In genomic region chr17:40981115-40981514, GRCh38 we compare ENCODE assay signal across 20 cellular contexts. TPM values are rescaled to one million over a fixed set of nuclear protein-coding genes. Genes with fewer than 3 reads are reported as not detected.
"Had no signal": no experiment of that assay in that cellular context is flagged by ENCODE, and none has a peak within 500 bp of the region (broad histone marks: within the 10 kb centered on the region; RNA-seq: fewer than 3 reads in every experiment).

No MANE protein-coding gene starts in this region.

- DNase-seq: activated CD4-positive, alpha-beta memory T cell treated with anti-CD3 and anti-CD28 coated beads for 36 hours; activated CD4-positive, alpha-beta T cell treated with anti-CD3 and anti-CD28 coated beads for 36 hours; activated effector memory CD4-positive, alpha-beta T cell treated with Interleukin-2 at 50 U/mL for 16 hours; activated naive CD4-positive, alpha-beta T cell treated with anti-CD3 and anti-CD28 coated beads, Interleukin-2, amount 50 U/mL, for 16 hours; activated T-cell treated with anti-CD3 and anti-CD28 coated beads, Interleukin-2, amount 50 U/mL, for 24 hours; central memory CD4-positive, alpha-beta T cell; effector CD8-positive, alpha-beta T cell; heart right ventricle; left colon; natural killer cell; sigmoid colon; stimulated activated CD4-positive, alpha-beta T cell treated with anti-CD3 and anti-CD28 coated beads, Interleukin-2, amount 100 ng/mL, for 48 hours; T-helper 1 cell; thyroid gland had no signal

- H3K27me3 ChIP-seq: thyroid gland had no signal

- H3K4me1 ChIP-seq: thyroid gland had no signal

- H3K4me1 Mint-ChIP-seq: activated CD4-positive, alpha-beta T cell treated with anti-CD3 and anti-CD28 coated beads for 36 hours; natural killer cell; stimulated activated memory B cell treated with anti-CD40 and anti-IgM and Interleukin-4, amounts not matched to agents 10 μg/mL and 1 μg/mL and 100 μg/mL, for 72 hours had no signal

- H3K9me3 Mint-ChIP-seq: activated CD4-positive, alpha-beta memory T cell treated with anti-CD3 and anti-CD28 coated beads for 36 hours; activated T-cell treated with anti-CD3 and anti-CD28 coated beads, Interleukin-2, amount 50 U/mL, for 24 hours; natural killer cell; stimulated activated memory B cell treated with anti-CD40 and anti-IgM and Interleukin-4, amounts not matched to agents 10 μg/mL and 1 μg/mL and 100 μg/mL, for 72 hours had no signal

- H3K4me3 Mint-ChIP-seq: activated CD4-positive, alpha-beta memory T cell treated with anti-CD3 and anti-CD28 coated beads for 36 hours; activated CD4-positive, alpha-beta T cell treated with anti-CD3 and anti-CD28 coated beads for 36 hours; activated T-cell treated with anti-CD3 and anti-CD28 coated beads, Interleukin-2, amount 50 U/mL, for 24 hours; natural killer cell; stimulated activated memory B cell treated with anti-CD40 and anti-IgM and Interleukin-4, amounts not matched to agents 10 μg/mL and 1 μg/mL and 100 μg/mL, for 72 hours had no signal

- H3K27ac ChIP-seq: coronary artery, heart right ventricle, sigmoid colon, thyroid gland had no signal

- H3K4me3 ChIP-seq: coronary artery, heart right ventricle, lung, sigmoid colon, thyroid gland had no signal

- H3K36me3 ChIP-seq: heart right ventricle, sigmoid colon, thyroid gland had no signal

- H3K9me3 ChIP-seq: heart right ventricle, sigmoid colon, thyroid gland had no signal

- H3K36me3 Mint-ChIP-seq: activated CD4-positive, alpha-beta memory T cell treated with anti-CD3 and anti-CD28 coated beads for 36 hours; natural killer cell; stimulated activated memory B cell treated with anti-CD40 and anti-IgM and Interleukin-4, amounts not matched to agents 10 μg/mL and 1 μg/mL and 100 μg/mL, for 72 hours had no signal

- H3K27ac Mint-ChIP-seq: activated CD4-positive, alpha-beta memory T cell treated with anti-CD3 and anti-CD28 coated beads for 36 hours; activated CD4-positive, alpha-beta T cell treated with anti-CD3 and anti-CD28 coated beads for 36 hours; activated T-cell treated with anti-CD3 and anti-CD28 coated beads, Interleukin-2, amount 50 U/mL, for 24 hours; natural killer cell; stimulated activated memory B cell treated with anti-CD40 and anti-IgM and Interleukin-4, amounts not matched to agents 10 μg/mL and 1 μg/mL and 100 μg/mL, for 72 hours had no signal

- ATAC-seq: activated CD4-positive, alpha-beta T cell treated with anti-CD3 and anti-CD28 coated beads for 36 hours; left colon; natural killer cell; stimulated activated memory B cell treated with anti-CD40 and anti-IgM and Interleukin-4, amounts not matched to agents 10 μg/mL and 1 μg/mL and 100 μg/mL, for 72 hours had no signal

RNA-seq across cellular contexts. Expression of gene KRT40, which starts 3.0 kb away (rescaled TPM):
- total RNA-seq: activated CD4-positive, alpha-beta memory T cell treated with anti-CD3 and anti-CD28 coated beads for 36 hours; activated CD4-positive, alpha-beta T cell treated with anti-CD3 and anti-CD28 coated beads for 36 hours; frontal cortex; heart right ventricle; lung; natural killer cell; omental fat pad; sigmoid colon; thyroid gland had no signal
- polyA plus RNA-seq: heart right ventricle had no signal

RNA-seq across cellular contexts. Expression of gene KRTAP3-3, which starts 12.8 kb away (rescaled TPM):
- total RNA-seq: activated CD4-positive, alpha-beta memory T cell treated with anti-CD3 and anti-CD28 coated beads for 36 hours; activated CD4-positive, alpha-beta T cell treated with anti-CD3 and anti-CD28 coated beads for 36 hours; frontal cortex; heart right ventricle; left colon; lung; natural killer cell; omental fat pad; sigmoid colon; thyroid gland had no signal
- polyA plus RNA-seq: heart right ventricle, lung, sigmoid colon had no signal

RNA-seq across cellular contexts. Expression of gene KRT39, which starts 14.4 kb away (rescaled TPM):
- total RNA-seq: activated CD4-positive, alpha-beta memory T cell treated with anti-CD3 and anti-CD28 coated beads for 36 hours; activated CD4-positive, alpha-beta T cell treated with anti-CD3 and anti-CD28 coated beads for 36 hours; frontal cortex; heart right ventricle; left colon; lung; mononuclear cell; natural killer cell; omental fat pad; sigmoid colon; thyroid gland had no signal
- polyA plus RNA-seq: heart right ventricle, lung had no signal

RNA-seq across cellular contexts. Expression of gene KRTAP3-2, which starts 18.6 kb away (rescaled TPM):
- total RNA-seq: activated CD4-positive, alpha-beta memory T cell treated with anti-CD3 and anti-CD28 coated beads for 36 hours; activated CD4-positive, alpha-beta T cell treated with anti-CD3 and anti-CD28 coated beads for 36 hours; frontal cortex; heart right ventricle; left colon; lung; mononuclear cell; natural killer cell; omental fat pad; sigmoid colon; thyroid gland had no signal
- polyA plus RNA-seq: heart right ventricle, sigmoid colon had no signal

RNA-seq across cellular contexts. Expression of gene KRTAP3-1, which starts 27.8 kb away (rescaled TPM):
- total RNA-seq: activated CD4-positive, alpha-beta memory T cell treated with anti-CD3 and anti-CD28 coated beads for 36 hours; activated CD4-positive, alpha-beta T cell treated with anti-CD3 and anti-CD28 coated beads for 36 hours; frontal cortex; heart right ventricle; left colon; lung; mononuclear cell; natural killer cell; omental fat pad; sigmoid colon; thyroid gland had no signal
- polyA plus RNA-seq: heart right ventricle, lung, sigmoid colon had no signal
